In the genomic region with DNA sequence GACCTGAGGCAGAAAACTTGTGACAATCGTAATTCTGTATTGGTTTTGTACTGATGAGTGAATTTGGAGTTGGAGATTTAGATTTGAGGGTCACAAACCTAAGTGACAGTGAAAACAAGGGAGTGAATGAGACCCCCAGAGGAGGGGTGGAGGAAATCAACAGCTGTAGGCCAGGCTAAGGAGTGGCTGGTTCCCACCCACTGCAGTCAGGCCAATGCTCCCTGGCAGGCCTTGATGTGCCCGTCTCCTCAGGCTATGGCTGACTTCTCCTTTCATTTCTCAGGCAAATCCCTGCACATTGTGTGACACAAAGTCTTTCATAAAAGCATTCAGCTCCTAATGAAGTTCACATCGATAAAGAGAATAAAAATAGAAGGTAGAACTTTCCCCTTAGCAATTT, we compare ENCODE assay signal across 29 cellular contexts.
"Had no signal": no experiment of that assay in that cellular context is flagged by ENCODE, and none has a peak within 500 bp of the region (broad histone marks: within the 10 kb centered on the region; RNA-seq: fewer than 3 reads in every experiment).

No MANE protein-coding gene starts in this region.

- ATAC-seq: activated CD8-positive, alpha-beta T cell treated with anti-CD3 and anti-CD28 coated beads for 36 hours; activated naive CD4-positive, alpha-beta T cell treated with anti-CD3 and anti-CD28 coated beads, Interleukin-2, amount 50 U/mL, for 72 hours; body of pancreas had no signal

- H3K4me3 ChIP-seq: adrenal gland, body of pancreas, breast epithelium had no signal

- H3K4me1 ChIP-seq: adrenal gland, body of pancreas, breast epithelium had no signal

- H3K9me3 ChIP-seq: adrenal gland, body of pancreas, breast epithelium had no signal

- H3K27ac Mint-ChIP-seq: activated CD4-positive, alpha-beta T cell treated with anti-CD3 and anti-CD28 coated beads, Interleukin-2, amount 10 ng/mL, durations not matched to agents 24 days and 14 days; activated CD8-positive, alpha-beta T cell treated with anti-CD3 and anti-CD28 coated beads for 36 hours; activated naive CD4-positive, alpha-beta T cell treated with anti-CD3 and anti-CD28 coated beads for 36 hours; activated naive CD4-positive, alpha-beta T cell treated with anti-CD3 and anti-CD28 coated beads, Interleukin-2, amount 50 U/mL, for 72 hours; activated T-cell treated with anti-CD3 and anti-CD28 coated beads, Interleukin-2, amount 50 U/mL, for 24 hours; activated T-helper 2 cell treated with anti-CD3 and anti-CD28 coated beads, Interferon-gamma antibody, Interleukin-2, Interleukin-4, amounts not matched to agents 10 μg/mL and 5 μg/mL and 100 μg/mL, durations not matched to agents 14 hours and 24 hours and 36 hours had no signal

- H3K36me3 Mint-ChIP-seq: activated naive CD4-positive, alpha-beta T cell treated with anti-CD3 and anti-CD28 coated beads, Interleukin-2, amount 50 U/mL, for 72 hours had no signal

- H3K27ac ChIP-seq: adrenal gland, body of pancreas, breast epithelium, WERI-Rb-1 had no signal

- H3K27me3 Mint-ChIP-seq: activated CD4-positive, alpha-beta T cell treated with anti-CD3 and anti-CD28 coated beads, Interleukin-2, amount 10 ng/mL, durations not matched to agents 24 days and 14 days; activated CD8-positive, alpha-beta T cell treated with anti-CD3 and anti-CD28 coated beads for 36 hours; activated T-cell treated with anti-CD3 and anti-CD28 coated beads, Interleukin-2, amount 50 U/mL, for 24 hours had no signal

- H3K36me3 ChIP-seq: adrenal gland, breast epithelium, WERI-Rb-1 had no signal

- H3K9me3 Mint-ChIP-seq: activated CD4-positive, alpha-beta T cell treated with anti-CD3 and anti-CD28 coated beads, Interleukin-2, amount 10 ng/mL, durations not matched to agents 24 days and 14 days; activated naive CD4-positive, alpha-beta T cell treated with anti-CD3 and anti-CD28 coated beads for 36 hours; activated T-cell treated with anti-CD3 and anti-CD28 coated beads, Interleukin-2, amount 50 U/mL, for 24 hours; activated T-helper 2 cell treated with anti-CD3 and anti-CD28 coated beads, Interferon-gamma antibody, Interleukin-2, Interleukin-4, amounts not matched to agents 10 μg/mL and 5 μg/mL and 100 μg/mL, durations not matched to agents 14 hours and 24 hours and 36 hours had no signal

- H3K4me3 Mint-ChIP-seq: activated CD4-positive, alpha-beta T cell treated with anti-CD3 and anti-CD28 coated beads, Interleukin-2, amount 10 ng/mL, durations not matched to agents 24 days and 14 days; activated CD8-positive, alpha-beta T cell treated with anti-CD3 and anti-CD28 coated beads for 36 hours; activated naive CD4-positive, alpha-beta T cell treated with anti-CD3 and anti-CD28 coated beads for 36 hours; activated T-cell treated with anti-CD3 and anti-CD28 coated beads, Interleukin-2, amount 50 U/mL, for 24 hours had no signal

- H3K27me3 ChIP-seq: adrenal gland, body of pancreas, breast epithelium had no signal

- H3K4me1 Mint-ChIP-seq: activated CD4-positive, alpha-beta T cell treated with anti-CD3 and anti-CD28 coated beads, Interleukin-2, amount 10 ng/mL, durations not matched to agents 24 days and 14 days had no signal

- DNase-seq: activated CD4-positive, alpha-beta T cell treated with anti-CD3 and anti-CD28 coated beads, Interleukin-2, amount 10 ng/mL, durations not matched to agents 24 days and 14 days; activated CD4-positive, alpha-beta T cell treated with anti-CD3 and anti-CD28 coated beads, Interleukin-2, amount 50 U/mL, for 4 hours; activated CD8-positive, alpha-beta T cell treated with anti-CD3 and anti-CD28 coated beads for 36 hours; activated gamma-delta T cell treated with Interleukin-2 at 50 U/mL for 16 hours; activated naive CD4-positive, alpha-beta T cell treated with anti-CD3 and anti-CD28 coated beads for 36 hours; activated T-cell treated with anti-CD3 and anti-CD28 coated beads, Interleukin-2, amount 50 U/mL, for 24 hours; adrenal gland; body of pancreas; MM.1S; MV-4-11; NCI-H1092; NCI-H146; NCI-H187; NCI-H2029 treated with DMSO at 0.1 percent for 48 hours; NCI-H2107; NCI-H2171; NCI-H510A; NCI-H526; NCI-H748 treated with DMSO at 0.1 percent for 48 hours; OCI-M1; Right ventricle myocardium superior; SW 1271; T-helper 1 cell; T-helper 2 cell; T-helper 9 cell; WERI-Rb-1 had no signal
